8 cellular contexts compared by ENCODE assay signal in genomic region chr18:74495581-74496507, GRCh38. TPM values are rescaled to one million over a fixed set of nuclear protein-coding genes. Genes with fewer than 3 reads are reported as not detected.
DNase-seq lines count a peak whose midpoint lies in the region; ATAC-seq lines count a peak whose summit lies in the region.

TSS of gene CNDP2 (plus strand) at chr18:74496363. CDS start at chr18:74499974, 3,611 bp downstream.

- peaks cover 28 to 37% (median 33%) of the 10 kb centered on the region in 3 donors for H3K4me1 Mint-ChIP-seq in IgD-negative memory B cell

- no peaks in the 10 kb centered on the region for H3K9me3 ChIP-seq in mononuclear cell (ENCODE audit: low read depth, low read length)

- H3K27me3 ChIP-seq in mononuclear cell (ENCODE audit: insufficient read depth, low read length), result no peaks in the 10 kb centered on the region

- ATAC-seq in GM21529 (IDR thresholded peaks at IDR 0.05; ENCODE audit: unreplicated experiment), result peak; percentile 70

- H3K27me3 Mint-ChIP-seq in IgD-negative memory B cell, result peaks cover 2% of the 10 kb centered on the region

- DNase-seq in DMS 273 treated with DMSO at 0.1 percent for 48 hours (lab: John Stamatoyannopoulos, UW), result peak; percentile 93
- peak; percentile 84 for DNase-seq in OCI-M2 (lab: John Stamatoyannopoulos, UW; ENCODE audit: unreplicated experiment)
- DNase-seq in activated T-cell treated with anti-CD3 and anti-CD28 coated beads for 4 hours, result peak; percentile 98
- peak; percentile 98 for DNase-seq in epidermal melanocyte (ENCODE audit: insufficient read length, low spot score)
- DNase-seq in stimulated activated CD8-positive, alpha-beta memory T cell treated with anti-CD3 and anti-CD28 coated beads, Interleukin-4, amount 100 ng/mL, for 1 hour (ENCODE audit: low read depth in 2 of 2, low spot score in 1 of 2), result peak; percentile 97 to 99

- peak within 1 kb of the TSS; percentile 91 to 98 (median 96) for H3K4me3 Mint-ChIP-seq in IgD-negative memory B cell

- H3K9me3 Mint-ChIP-seq in IgD-negative memory B cell, result no peaks in the 10 kb centered on the region

- no peaks in the 10 kb centered on the region for H3K36me3 Mint-ChIP-seq in IgD-negative memory B cell

- peak within 1 kb of the TSS; percentile 79 for H3K4me3 ChIP-seq in mononuclear cell (ENCODE audit: low read length)

- H3K27ac Mint-ChIP-seq in IgD-negative memory B cell, result peak within 1 kb of the TSS; percentile 96 to 98 (median 97)

- peaks cover 44% of the 10 kb centered on the region for H3K4me1 ChIP-seq in mononuclear cell (ENCODE audit: insufficient read depth, low read length)

RNA-seq across cellular contexts. Expression of gene CNDP2, which starts in this region (rescaled TPM):
- polyA plus RNA-seq in IgD-negative memory B cell, result 179 TPM
- 36.9 TPM for total RNA-seq in mononuclear cell

Comparison
In these comparisons a context has a peak if more than half of its experiments do, and no peak if none do; other contexts are left out.
1. Peak in every context shown above with its lines: DNase-seq, ATAC-seq and H3K4me3 ChIP-seq.